ENCODE assay signal across 11 cellular contexts in the genomic region with DNA sequence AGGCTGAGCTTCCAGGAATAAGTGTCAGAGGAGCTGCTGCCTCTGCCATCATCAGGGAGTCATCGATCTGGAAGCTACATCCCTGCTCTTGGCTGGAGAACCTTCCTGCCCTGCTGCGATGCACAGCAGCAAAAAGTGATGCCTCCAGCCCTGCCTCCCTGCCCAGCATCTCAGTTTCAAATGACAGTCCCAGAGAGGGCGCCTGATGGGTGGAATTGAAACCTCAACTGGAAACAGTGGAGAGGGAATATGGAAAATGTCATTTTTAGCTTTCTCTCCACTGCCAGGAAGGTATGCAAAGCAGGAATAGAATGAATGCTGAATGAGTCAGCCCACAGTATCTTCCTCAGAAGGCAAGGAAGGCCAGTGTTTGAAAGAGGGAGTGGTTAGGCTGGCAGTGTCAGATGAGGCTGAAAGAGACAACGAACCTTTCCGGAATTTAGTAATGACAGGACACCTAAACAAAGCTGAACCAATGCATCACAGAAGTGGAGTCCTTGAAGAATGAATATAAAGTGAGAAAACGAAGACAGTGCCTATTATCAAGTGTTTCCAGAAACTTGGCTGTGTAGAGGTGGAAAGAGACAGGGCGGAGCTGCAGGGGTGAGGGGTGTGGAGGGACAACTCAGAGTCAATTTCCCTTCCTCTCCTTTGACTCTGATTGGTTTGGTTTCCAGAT.
DNase-seq lines count a peak whose midpoint lies in the region; ATAC-seq, FAIRE-seq and TF ChIP-seq lines count a peak whose summit lies in the region.
"Had no signal": no experiment of that assay in that cellular context is flagged by ENCODE, and none has a peak within 500 bp of the region (broad histone marks: within the 10 kb centered on the region; RNA-seq: fewer than 3 reads in every experiment).

No MANE protein-coding gene starts in this region.

- intact Hi-C loops in mucosa of descending colon (cut with DNase I, micrococcal nuclease): no loop called here
- intact Hi-C loops in aorta (cut with DNase I): no loop called here

- no peaks in the 10 kb centered on the region for H3K4me1 ChIP-seq in CD4-positive, CD25-positive, alpha-beta regulatory T cell (ENCODE audit: control insufficient read depth, insufficient read depth, low read length, poor library complexity, severe bottlenecking)
- H3K4me1 ChIP-seq in mucosa of descending colon (ENCODE audit: low read depth) (no peaks in the 10 kb centered on the region), aorta (ENCODE audit: control insufficient read depth in 1 of 2, insufficient read depth in 2 of 2, low read length in 2 of 2) (no peaks in the 10 kb centered on the region)

- peaks cover 0 to 3% (median 0%) of the 10 kb centered on the region in 7 donors for H3K9me3 Mint-ChIP-seq in CD4-positive, CD25-positive, alpha-beta regulatory T cell

- H3K27me3 ChIP-seq in CD4-positive, CD25-positive, alpha-beta regulatory T cell (ENCODE audit: control insufficient read depth, insufficient read depth, low read length): no peaks in the 10 kb centered on the region
- H3K27me3 ChIP-seq in bronchial epithelial cell (ENCODE audit: control insufficient read depth, insufficient read depth, low read length) (no peaks in the 10 kb centered on the region), aorta (ENCODE audit: control insufficient read depth in 1 of 2, insufficient read depth in 2 of 2, low read length in 1 of 2) (no peaks in the 10 kb centered on the region)

- peak overlapping the region in 2 of 3 donors; percentile 49 to 80 for H3K27ac Mint-ChIP-seq in CD4-positive, CD25-positive, alpha-beta regulatory T cell
- H3K27ac Mint-ChIP-seq: activated naive CD8-positive, alpha-beta T cell had no signal

- peaks cover 0 to 2% (median under 1%) of the 10 kb centered on the region in 4 donors for H3K4me1 Mint-ChIP-seq in CD4-positive, CD25-positive, alpha-beta regulatory T cell

- TF ChIP-seq CTCF in bronchial epithelial cell (IDR thresholded peaks at IDR 0.05; ENCODE audit: insufficient read depth, low read length, severe bottlenecking) (no peak), mucosa of descending colon (IDR thresholded peaks at IDR 0.05) (no peak)

- H3K9me3 ChIP-seq in CD4-positive, CD25-positive, alpha-beta regulatory T cell (ENCODE audit: control insufficient read depth in 2 of 2, low read length in 2 of 2): no peaks in the 10 kb centered on the region
- H3K9me3 ChIP-seq in mucosa of descending colon (no peaks in the 10 kb centered on the region), aorta (ENCODE audit: control insufficient read depth, low read length) (peaks cover 7% of the 10 kb centered on the region)

- no peaks in the 10 kb centered on the region for H3K36me3 Mint-ChIP-seq in CD4-positive, CD25-positive, alpha-beta regulatory T cell
- H3K36me3 Mint-ChIP-seq: activated naive CD8-positive, alpha-beta T cell had no signal

- peak; percentile 97 for FAIRE-seq in bronchial epithelial cell (lab: Jason Lieb, UNC)

- no peak for ATAC-seq in CD4-positive, CD25-positive, alpha-beta regulatory T cell (ENCODE audit: low read depth in 2 of 2)
- ATAC-seq in mucosa of descending colon (peak; percentile 21), aorta (ENCODE audit: low FRiP score) (no peak)
- ATAC-seq: left lobe of liver, Right ventricle myocardium inferior had no signal

- H3K27ac ChIP-seq in CD4-positive, CD25-positive, alpha-beta regulatory T cell (ENCODE audit: insufficient read depth, low read length, poor library complexity, severe bottlenecking): no peak overlapping the region
- H3K27ac ChIP-seq in aorta (ENCODE audit: low read depth in 1 of 2, low read length in 2 of 2): no peak overlapping the region

- no peaks in the 10 kb centered on the region for H3K36me3 ChIP-seq in CD4-positive, CD25-positive, alpha-beta regulatory T cell (ENCODE audit: control insufficient read depth, insufficient read depth, low read length)
- no peaks in the 10 kb centered on the region for H3K36me3 ChIP-seq in bronchial epithelial cell (ENCODE audit: control insufficient read depth, insufficient read depth, low read length)
- H3K36me3 ChIP-seq in mucosa of descending colon (ENCODE audit: low read depth): no peaks in the 10 kb centered on the region
- no peaks in the 10 kb centered on the region for H3K36me3 ChIP-seq in aorta (ENCODE audit: control insufficient read depth in 1 of 2, insufficient read depth in 2 of 2, low read length in 1 of 2)

- H3K4me3 ChIP-seq in CD4-positive, CD25-positive, alpha-beta regulatory T cell (ENCODE audit: low read depth, low read length): no peak overlapping the region
- H3K4me3 ChIP-seq in bronchial epithelial cell (ENCODE audit: low read depth, low read length): no peak overlapping the region
- no peak overlapping the region for H3K4me3 ChIP-seq in mucosa of descending colon
- H3K4me3 ChIP-seq in aorta (ENCODE audit: low read length in 2 of 2): no peak overlapping the region

- H3K27me3 Mint-ChIP-seq in CD4-positive, CD25-positive, alpha-beta regulatory T cell: peaks cover 5% of the 10 kb centered on the region
- H3K27me3 Mint-ChIP-seq: activated naive CD8-positive, alpha-beta T cell had no signal

- DNase-seq in CD4-positive, CD25-positive, alpha-beta regulatory T cell: no peak
- DNase-seq in NCI-H1694 (lab: John Stamatoyannopoulos, UW) (peak; percentile 51), bronchial epithelial cell (ENCODE audit: low read depth) (peak; percentile 87), mucosa of descending colon (no peak), MV-4-11 (lab: John Stamatoyannopoulos, UW) (no peak), mucosa of gallbladder (ENCODE audit: low spot score) (no peak), activated gamma-delta T cell (lab: John Stamatoyannopoulos, UW) (no peak), aorta (no peak)

- WGBS in aorta, 2 donors: 60% methylated on average over 7 of the region's 7 CpGs

- H3K4me3 Mint-ChIP-seq in CD4-positive, CD25-positive, alpha-beta regulatory T cell: no peak overlapping the region
- H3K4me3 Mint-ChIP-seq: activated naive CD8-positive, alpha-beta T cell had no signal

Comparison
In these comparisons a context has a peak if more than half of its experiments do, and no peak if none do; other contexts are left out.
1. DNase-seq: peak in NCI-H1694 (single experiment) and bronchial epithelial cell (single experiment); none in CD4-positive, CD25-positive, alpha-beta regulatory T cell (0 of 3), mucosa of descending colon (0 of 3), MV-4-11 (single experiment), mucosa of gallbladder (single experiment), activated gamma-delta T cell (single experiment) and aorta (0 of 2).